ENCODE assay signal across 2 cellular contexts in the genomic region with DNA sequence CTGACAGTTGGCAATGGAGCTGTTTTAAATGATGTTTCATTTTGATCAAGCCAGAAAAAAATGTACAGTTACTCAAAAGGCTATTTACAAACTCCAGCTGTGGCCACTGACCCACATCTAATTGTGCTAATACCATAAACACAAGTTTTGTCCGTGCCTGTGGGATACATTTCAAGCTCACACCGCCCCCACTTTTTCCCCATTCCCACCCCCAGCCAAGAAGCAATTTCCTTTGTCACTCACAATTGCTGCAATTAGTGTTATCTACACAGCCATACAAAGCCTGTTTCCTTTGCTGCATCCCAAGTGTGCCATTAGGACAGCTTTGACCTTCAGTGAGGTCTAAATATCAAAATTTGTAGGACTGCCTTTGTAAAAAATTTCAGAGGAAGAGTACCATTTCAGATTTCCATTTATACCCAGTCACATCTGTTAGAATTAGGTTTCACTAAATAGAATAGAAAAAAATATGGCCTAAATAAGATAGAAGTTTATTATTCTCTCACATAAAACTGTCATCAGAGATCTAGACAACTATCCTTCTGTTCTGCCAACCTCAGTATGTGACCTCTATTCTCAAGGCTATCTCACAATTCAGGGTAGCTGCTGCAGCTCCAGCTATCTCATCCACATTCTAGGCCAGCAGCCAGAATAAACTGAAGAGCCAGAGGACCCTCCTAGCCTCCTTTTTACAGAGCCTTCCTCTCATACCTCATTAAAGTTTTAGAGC.
TF ChIP-seq lines count a peak whose summit lies in the region.

No MANE protein-coding gene starts in this region.

TF ChIP-seq in HEK293, 187 proteins besides CTCF, POLR2A, EP300 and RAD21 (continued from another document):
- TF ChIP-seq, protein P1, sequence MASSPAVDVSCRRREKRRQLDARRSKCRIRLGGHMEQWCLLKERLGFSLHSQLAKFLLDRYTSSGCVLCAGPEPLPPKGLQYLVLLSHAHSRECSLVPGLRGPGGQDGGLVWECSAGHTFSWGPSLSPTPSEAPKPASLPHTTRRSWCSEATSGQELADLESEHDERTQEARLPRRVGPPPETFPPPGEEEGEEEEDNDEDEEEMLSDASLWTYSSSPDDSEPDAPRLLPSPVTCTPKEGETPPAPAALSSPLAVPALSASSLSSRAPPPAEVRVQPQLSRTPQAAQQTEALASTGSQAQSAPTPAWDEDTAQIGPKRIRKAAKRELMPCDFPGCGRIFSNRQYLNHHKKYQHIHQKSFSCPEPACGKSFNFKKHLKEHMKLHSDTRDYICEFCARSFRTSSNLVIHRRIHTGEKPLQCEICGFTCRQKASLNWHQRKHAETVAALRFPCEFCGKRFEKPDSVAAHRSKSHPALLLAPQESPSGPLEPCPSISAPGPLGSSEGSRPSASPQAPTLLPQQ (tag by site-specific recombination; IDR thresholded peaks at IDR 0.05), result no peak
- TF ChIP-seq ZNF629 (tag by site-specific recombination; IDR thresholded peaks at IDR 0.05) (no peak), ZFHX2 (tag by site-specific recombination; conservative IDR thresholded peaks at IDR 0.05) (peak; percentile 84), ZNF571 (tag by site-specific recombination; IDR thresholded peaks at IDR 0.05) (no peak), ZNF223 (tag by site-specific recombination; IDR thresholded peaks at IDR 0.05) (no peak), FEZF1 (tag by site-specific recombination; IDR thresholded peaks at IDR 0.05) (peak; percentile 59), ZNF654 (tag by site-specific recombination; IDR thresholded peaks at IDR 0.05; ENCODE audit: low read depth) (no peak), ZBTB17 (tag by site-specific recombination; IDR thresholded peaks at IDR 0.05) (no peak), GLIS1 (tag by site-specific recombination; IDR thresholded peaks at IDR 0.05) (peak; percentile 70), PRDM1 (tag by site-specific recombination; IDR thresholded peaks at IDR 0.05) (no peak), ZSCAN30 (tag by site-specific recombination; IDR thresholded peaks at IDR 0.05) (no peak), ZBTB48 (tag by site-specific recombination; IDR thresholded peaks at IDR 0.05) (no peak)
- TF ChIP-seq, protein P2, sequence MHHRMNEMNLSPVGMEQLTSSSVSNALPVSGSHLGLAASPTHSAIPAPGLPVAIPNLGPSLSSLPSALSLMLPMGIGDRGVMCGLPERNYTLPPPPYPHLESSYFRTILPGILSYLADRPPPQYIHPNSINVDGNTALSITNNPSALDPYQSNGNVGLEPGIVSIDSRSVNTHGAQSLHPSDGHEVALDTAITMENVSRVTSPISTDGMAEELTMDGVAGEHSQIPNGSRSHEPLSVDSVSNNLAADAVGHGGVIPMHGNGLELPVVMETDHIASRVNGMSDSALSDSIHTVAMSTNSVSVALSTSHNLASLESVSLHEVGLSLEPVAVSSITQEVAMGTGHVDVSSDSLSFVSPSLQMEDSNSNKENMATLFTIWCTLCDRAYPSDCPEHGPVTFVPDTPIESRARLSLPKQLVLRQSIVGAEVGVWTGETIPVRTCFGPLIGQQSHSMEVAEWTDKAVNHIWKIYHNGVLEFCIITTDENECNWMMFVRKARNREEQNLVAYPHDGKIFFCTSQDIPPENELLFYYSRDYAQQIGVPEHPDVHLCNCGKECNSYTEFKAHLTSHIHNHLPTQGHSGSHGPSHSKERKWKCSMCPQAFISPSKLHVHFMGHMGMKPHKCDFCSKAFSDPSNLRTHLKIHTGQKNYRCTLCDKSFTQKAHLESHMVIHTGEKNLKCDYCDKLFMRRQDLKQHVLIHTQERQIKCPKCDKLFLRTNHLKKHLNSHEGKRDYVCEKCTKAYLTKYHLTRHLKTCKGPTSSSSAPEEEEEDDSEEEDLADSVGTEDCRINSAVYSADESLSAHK (tag by site-specific recombination; IDR thresholded peaks at IDR 0.05), result 0 out of 2 replicates have a peak, but pooled peaks have one; percentile 2
- TF ChIP-seq, protein P3, sequence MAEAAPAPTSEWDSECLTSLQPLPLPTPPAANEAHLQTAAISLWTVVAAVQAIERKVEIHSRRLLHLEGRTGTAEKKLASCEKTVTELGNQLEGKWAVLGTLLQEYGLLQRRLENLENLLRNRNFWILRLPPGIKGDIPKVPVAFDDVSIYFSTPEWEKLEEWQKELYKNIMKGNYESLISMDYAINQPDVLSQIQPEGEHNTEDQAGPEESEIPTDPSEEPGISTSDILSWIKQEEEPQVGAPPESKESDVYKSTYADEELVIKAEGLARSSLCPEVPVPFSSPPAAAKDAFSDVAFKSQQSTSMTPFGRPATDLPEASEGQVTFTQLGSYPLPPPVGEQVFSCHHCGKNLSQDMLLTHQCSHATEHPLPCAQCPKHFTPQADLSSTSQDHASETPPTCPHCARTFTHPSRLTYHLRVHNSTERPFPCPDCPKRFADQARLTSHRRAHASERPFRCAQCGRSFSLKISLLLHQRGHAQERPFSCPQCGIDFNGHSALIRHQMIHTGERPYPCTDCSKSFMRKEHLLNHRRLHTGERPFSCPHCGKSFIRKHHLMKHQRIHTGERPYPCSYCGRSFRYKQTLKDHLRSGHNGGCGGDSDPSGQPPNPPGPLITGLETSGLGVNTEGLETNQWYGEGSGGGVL (tag by site-specific recombination; IDR thresholded peaks at IDR 0.05), result 0 out of 2 replicates have a peak, but pooled peaks have one; percentile 18

TF ChIP-seq in K562, 482 proteins besides CTCF, POLR2A, EP300 and RAD21 (continued from another document and continues in another):
- TF ChIP-seq, protein P4, sequence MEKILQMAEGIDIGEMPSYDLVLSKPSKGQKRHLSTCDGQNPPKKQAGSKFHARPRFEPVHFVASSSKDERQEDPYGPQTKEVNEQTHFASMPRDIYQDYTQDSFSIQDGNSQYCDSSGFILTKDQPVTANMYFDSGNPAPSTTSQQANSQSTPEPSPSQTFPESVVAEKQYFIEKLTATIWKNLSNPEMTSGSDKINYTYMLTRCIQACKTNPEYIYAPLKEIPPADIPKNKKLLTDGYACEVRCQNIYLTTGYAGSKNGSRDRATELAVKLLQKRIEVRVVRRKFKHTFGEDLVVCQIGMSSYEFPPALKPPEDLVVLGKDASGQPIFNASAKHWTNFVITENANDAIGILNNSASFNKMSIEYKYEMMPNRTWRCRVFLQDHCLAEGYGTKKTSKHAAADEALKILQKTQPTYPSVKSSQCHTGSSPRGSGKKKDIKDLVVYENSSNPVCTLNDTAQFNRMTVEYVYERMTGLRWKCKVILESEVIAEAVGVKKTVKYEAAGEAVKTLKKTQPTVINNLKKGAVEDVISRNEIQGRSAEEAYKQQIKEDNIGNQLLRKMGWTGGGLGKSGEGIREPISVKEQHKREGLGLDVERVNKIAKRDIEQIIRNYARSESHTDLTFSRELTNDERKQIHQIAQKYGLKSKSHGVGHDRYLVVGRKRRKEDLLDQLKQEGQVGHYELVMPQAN (IDR thresholded peaks at IDR 0.05; ENCODE audit: borderline replicate concordance), result no peak
- TF ChIP-seq DPF2 (IDR thresholded peaks at IDR 0.05), result peak; percentile 65
- peak; percentile 49 for TF ChIP-seq TAL1 (IDR thresholded peaks at IDR 0.05)
- TF ChIP-seq CREM (IDR thresholded peaks at IDR 0.05; ENCODE audit: low read depth), result 0 out of 2 replicates have a peak, but pooled peaks have one; percentile 51
- peak; percentile 80 for TF ChIP-seq TCF3 (CRISPR knock-in tag; IDR thresholded peaks at IDR 0.05)
- TF ChIP-seq CBFA2T2 (conservative IDR thresholded peaks at IDR 0.05), result peak; percentile 27
- TF ChIP-seq SOX6 (IDR thresholded peaks at IDR 0.05), result peak; percentile 86
- TF ChIP-seq, protein P5, sequence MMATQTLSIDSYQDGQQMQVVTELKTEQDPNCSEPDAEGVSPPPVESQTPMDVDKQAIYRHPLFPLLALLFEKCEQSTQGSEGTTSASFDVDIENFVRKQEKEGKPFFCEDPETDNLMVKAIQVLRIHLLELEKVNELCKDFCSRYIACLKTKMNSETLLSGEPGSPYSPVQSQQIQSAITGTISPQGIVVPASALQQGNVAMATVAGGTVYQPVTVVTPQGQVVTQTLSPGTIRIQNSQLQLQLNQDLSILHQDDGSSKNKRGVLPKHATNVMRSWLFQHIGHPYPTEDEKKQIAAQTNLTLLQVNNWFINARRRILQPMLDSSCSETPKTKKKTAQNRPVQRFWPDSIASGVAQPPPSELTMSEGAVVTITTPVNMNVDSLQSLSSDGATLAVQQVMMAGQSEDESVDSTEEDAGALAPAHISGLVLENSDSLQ (IDR thresholded peaks at IDR 0.05), result peak; percentile 74
- TF ChIP-seq, protein P6, sequence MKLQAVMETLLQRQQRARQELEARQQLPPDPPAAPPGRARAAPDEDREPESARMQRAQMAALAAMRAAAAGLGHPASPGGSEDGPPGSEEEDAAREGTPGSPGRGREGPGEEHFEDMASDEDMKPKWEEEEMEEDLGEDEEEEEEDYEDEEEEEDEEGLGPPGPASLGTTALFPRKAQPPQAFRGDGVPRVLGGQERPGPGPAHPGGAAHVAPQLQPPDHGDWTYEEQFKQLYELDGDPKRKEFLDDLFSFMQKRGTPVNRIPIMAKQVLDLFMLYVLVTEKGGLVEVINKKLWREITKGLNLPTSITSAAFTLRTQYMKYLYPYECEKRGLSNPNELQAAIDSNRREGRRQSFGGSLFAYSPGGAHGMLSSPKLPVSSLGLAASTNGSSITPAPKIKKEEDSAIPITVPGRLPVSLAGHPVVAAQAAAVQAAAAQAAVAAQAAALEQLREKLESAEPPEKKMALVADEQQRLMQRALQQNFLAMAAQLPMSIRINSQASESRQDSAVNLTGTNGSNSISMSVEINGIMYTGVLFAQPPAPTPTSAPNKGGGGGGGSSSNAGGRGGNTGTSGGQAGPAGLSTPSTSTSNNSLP (IDR thresholded peaks at IDR 0.05; ENCODE audit: borderline replicate concordance, low read depth, low read length), result 0 out of 2 replicates have a peak, but pooled peaks have one; percentile 25
- peak in 1 of 2 experiments; percentile 44; a peak in 1 of 4 replicates for TF ChIP-seq KDM1A (IDR thresholded peaks at IDR 0.05)
- TF ChIP-seq MYBL2 (IDR thresholded peaks at IDR 0.05; ENCODE audit: low read depth), result no peak
- no peak for TF ChIP-seq MYBL2 (CRISPR knock-in tag; IDR thresholded peaks at IDR 0.05; ENCODE audit: borderline replicate concordance)
- no peak for TF ChIP-seq HNRNPK (IDR thresholded peaks at IDR 0.05; ENCODE audit: low read depth, low read length, poor library complexity, severe bottlenecking)
- peak; percentile 48; the same call in 1 of the 2 replicates for TF ChIP-seq GATA2 (CRISPR knock-in tag; IDR thresholded peaks at IDR 0.05)
- TF ChIP-seq ETV1 (tag; conservative IDR thresholded peaks at IDR 0.05; ENCODE audit: low read depth), result peak; percentile 73
- peak; percentile 81 for TF ChIP-seq EGR1 (conservative IDR thresholded peaks at IDR 0.05)
- TF ChIP-seq KAT7 (CRISPR knock-in tag; IDR thresholded peaks at IDR 0.05; ENCODE audit: borderline replicate concordance), result no peak
- peak; percentile 32; the same call in 1 of the 2 replicates for TF ChIP-seq MYNN (IDR thresholded peaks at IDR 0.05)
- TF ChIP-seq MYNN (CRISPR knock-in tag; IDR thresholded peaks at IDR 0.05), result no peak
- no peak for TF ChIP-seq L3MBTL2 (IDR thresholded peaks at IDR 0.05)
- peak; percentile 54; the same call in 1 of the 2 replicates for TF ChIP-seq LEF1 (IDR thresholded peaks at IDR 0.05)
- TF ChIP-seq MEIS2 (IDR thresholded peaks at IDR 0.05; ENCODE audit: partially characterized antibody), result peak; percentile 51
- no peak for TF ChIP-seq ZNF408 (CRISPR knock-in tag; IDR thresholded peaks at IDR 0.05; ENCODE audit: low read depth)
- 0 out of 2 replicates have a peak, but pooled peaks have one; percentile 18 for TF ChIP-seq STAT5A (IDR thresholded peaks at IDR 0.05; ENCODE audit: borderline replicate concordance, low read length)
- TF ChIP-seq BCOR (IDR thresholded peaks at IDR 0.05), result peak; percentile 38; the same call in 1 of the 2 replicates
- TF ChIP-seq ATF1 (CRISPR knock-in tag; IDR thresholded peaks at IDR 0.05), result no peak
- no peak for TF ChIP-seq ATF1 (tag; IDR thresholded peaks at IDR 0.05)
- TF ChIP-seq ZNF282 (CRISPR knock-in tag; IDR thresholded peaks at IDR 0.05), result no peak
- no peak for TF ChIP-seq HIVEP1 (CRISPR knock-in tag; IDR thresholded peaks at IDR 0.05)
- TF ChIP-seq MCM5 (IDR thresholded peaks at IDR 0.05; ENCODE audit: low read depth), result no peak
- no peak for TF ChIP-seq SIN3B (IDR thresholded peaks at IDR 0.05; ENCODE audit: low read depth)
- TF ChIP-seq, protein P7, sequence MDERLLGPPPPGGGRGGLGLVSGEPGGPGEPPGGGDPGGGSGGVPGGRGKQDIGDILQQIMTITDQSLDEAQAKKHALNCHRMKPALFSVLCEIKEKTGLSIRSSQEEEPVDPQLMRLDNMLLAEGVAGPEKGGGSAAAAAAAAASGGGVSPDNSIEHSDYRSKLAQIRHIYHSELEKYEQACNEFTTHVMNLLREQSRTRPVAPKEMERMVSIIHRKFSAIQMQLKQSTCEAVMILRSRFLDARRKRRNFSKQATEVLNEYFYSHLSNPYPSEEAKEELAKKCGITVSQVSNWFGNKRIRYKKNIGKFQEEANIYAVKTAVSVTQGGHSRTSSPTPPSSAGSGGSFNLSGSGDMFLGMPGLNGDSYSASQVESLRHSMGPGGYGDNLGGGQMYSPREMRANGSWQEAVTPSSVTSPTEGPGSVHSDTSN (CRISPR knock-in tag; IDR thresholded peaks at IDR 0.05; ENCODE audit: low read depth), result peak; percentile 46; the same call in 1 of the 2 replicates
- TF ChIP-seq, protein P7 (tag; conservative IDR thresholded peaks at IDR 0.05; ENCODE audit: low read depth), result peak; percentile 33
- peak; percentile 88 for TF ChIP-seq RBM25 (IDR thresholded peaks at IDR 0.05; ENCODE audit: low read depth, low read length, severe bottlenecking)
- TF ChIP-seq ESRRA (IDR thresholded peaks at IDR 0.05; ENCODE audit: borderline replicate concordance, low read depth), result peak; percentile 76
- TF ChIP-seq, protein P8, sequence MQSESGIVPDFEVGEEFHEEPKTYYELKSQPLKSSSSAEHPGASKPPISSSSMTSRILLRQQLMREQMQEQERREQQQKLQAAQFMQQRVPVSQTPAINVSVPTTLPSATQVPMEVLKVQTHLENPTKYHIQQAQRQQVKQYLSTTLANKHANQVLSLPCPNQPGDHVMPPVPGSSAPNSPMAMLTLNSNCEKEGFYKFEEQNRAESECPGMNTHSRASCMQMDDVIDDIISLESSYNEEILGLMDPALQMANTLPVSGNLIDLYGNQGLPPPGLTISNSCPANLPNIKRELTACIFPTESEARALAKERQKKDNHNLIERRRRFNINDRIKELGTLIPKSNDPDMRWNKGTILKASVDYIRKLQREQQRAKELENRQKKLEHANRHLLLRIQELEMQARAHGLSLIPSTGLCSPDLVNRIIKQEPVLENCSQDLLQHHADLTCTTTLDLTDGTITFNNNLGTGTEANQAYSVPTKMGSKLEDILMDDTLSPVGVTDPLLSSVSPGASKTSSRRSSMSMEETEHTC (IDR thresholded peaks at IDR 0.05), result no peak
- TF ChIP-seq BHLHE40 (IDR thresholded peaks at IDR 0.05; ENCODE audit: low read length), result peak; percentile 57; the same call in 1 of the 2 replicates
- no peak for TF ChIP-seq DIDO1 (tag; IDR thresholded peaks at IDR 0.05; ENCODE audit: low read depth)
- peak; percentile 57 for TF ChIP-seq NCOR1 (IDR thresholded peaks at IDR 0.05)
- no peak for TF ChIP-seq CBFB (CRISPR knock-in tag; IDR thresholded peaks at IDR 0.05)
- peak in 1 of 2 experiments; percentile 50; a peak in 1 of 4 replicates for TF ChIP-seq RCOR1 (IDR thresholded peaks at IDR 0.05; ENCODE audit: borderline replicate concordance in 1 of 2, low read depth in 2 of 2, low read length in 2 of 2)
- peak; percentile 19 to 63; a peak in 1 of 4 replicates for TF ChIP-seq TRIM24 (IDR thresholded peaks at IDR 0.05)
- TF ChIP-seq TCFL5 (CRISPR knock-in tag; conservative IDR thresholded peaks at IDR 0.05), result no peak
